21 cellular contexts compared by ENCODE assay signal in the genomic region with DNA sequence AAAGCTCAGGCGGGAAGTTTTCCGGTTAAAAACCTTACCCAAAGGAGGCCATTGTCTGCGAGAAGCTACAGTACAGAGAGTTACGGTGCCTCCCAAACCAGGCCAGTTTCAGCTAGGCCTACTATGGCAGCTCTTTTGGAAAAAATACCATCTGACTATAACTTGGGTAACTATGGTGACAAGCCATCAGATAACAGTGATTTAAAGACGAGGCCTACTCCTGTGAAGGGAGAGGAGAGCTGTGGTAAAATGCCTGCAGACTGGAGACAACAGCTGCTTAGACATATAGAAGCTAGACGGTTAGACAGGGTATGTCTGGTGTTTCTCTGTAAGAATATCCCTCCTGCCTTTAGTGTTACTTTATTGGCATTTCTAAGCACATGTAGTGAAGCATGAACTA.
A peak's percentile ranks its signal among the peaks of the same experiment; 100 is the strongest.
DNase-seq lines count a peak whose midpoint lies in the region; ATAC-seq lines count a peak whose summit lies in the region.
"Had no signal": no experiment of that assay in that cellular context is flagged by ENCODE, and none has a peak within 500 bp of the region (broad histone marks: within the 10 kb centered on the region; RNA-seq: fewer than 3 reads in every experiment).

No MANE protein-coding gene starts in this region.

- H3K14ac ChIP-seq in neuronal stem cell (ENCODE audit: low read length) = no peak overlapping the region

- no peak overlapping the region for H2BK5ac ChIP-seq in neuronal stem cell (ENCODE audit: low read length)

- H2BK15ac ChIP-seq in neuronal stem cell (ENCODE audit: low read length) = no peak overlapping the region

- H3K4me1 ChIP-seq in neuronal stem cell (ENCODE audit: control insufficient read depth in 2 of 2, insufficient read depth in 1 of 2, low read depth in 1 of 2, low read length in 2 of 2) = no peaks in the 10 kb centered on the region
- H3K4me1 ChIP-seq: BE2C had no signal

- peak; percentile 66 for DNase-seq in OCI-M1 (lab: John Stamatoyannopoulos, UW)
- DNase-seq in amniotic epithelial cell (ENCODE audit: low read depth) = peak; percentile 33
- peak; percentile 53 for DNase-seq in islet precursor cell
- no peak for DNase-seq in neuronal stem cell (ENCODE audit: low spot score)
- DNase-seq in NCI-H1105 treated with DMSO at 0.1 percent for 48 hours (lab: John Stamatoyannopoulos, UW) = no peak
- no peak for DNase-seq in HPDE6-E6E7 (ENCODE audit: extremely low spot score)
- DNase-seq in AG20443 (ENCODE audit: low spot score) = no peak
- DNase-seq: AML-193; BE2C; Calu3; CD4-positive, alpha-beta memory T cell; COR-L47; DMS53; DMS79 treated with DMSO at 0.1 percent for 48 hours; GF-D8; GM23248; H7; HCEC 1CT had no signal

- H2AFZ ChIP-seq in neuronal stem cell (ENCODE audit: low read length) = peak overlapping the region; percentile 61
- H2AFZ ChIP-seq: GM23248 had no signal

- ATAC-seq in GM21576 (IDR thresholded peaks at IDR 0.05; ENCODE audit: unreplicated experiment) = no peak

- no peak overlapping the region for H3K4me3 ChIP-seq in neuronal stem cell (ENCODE audit: low read length in 2 of 2)
- H3K4me3 ChIP-seq: BLaER1 treated with 17β-estradiol and CSF1 and Interleukin-3, amounts not matched to agents 10 nM and 100 nM; GM23248 had no signal

- H4K8ac ChIP-seq in neuronal stem cell (ENCODE audit: low read depth, low read length) = no peak overlapping the region

- H3K79me1 ChIP-seq in neuronal stem cell (ENCODE audit: low read depth, low read length) = no peaks in the 10 kb centered on the region

- H3K27me3 ChIP-seq in neuronal stem cell (ENCODE audit: control insufficient read depth in 3 of 3, insufficient read depth in 3 of 3, low read depth in 1 of 3, low read length in 3 of 3) = no peaks in the 10 kb centered on the region
- H3K27me3 ChIP-seq: BE2C; BLaER1 treated with 17β-estradiol and CSF1 and Interleukin-3, amounts not matched to agents 10 nM and 100 nM had no signal

- no peak overlapping the region for H3K4ac ChIP-seq in neuronal stem cell (ENCODE audit: low read length)

- peaks cover 0 to 2% of the 10 kb centered on the region in 2 donors for H3K9me3 ChIP-seq in neuronal stem cell (replicated peaks in 1 of 2; ENCODE audit: control insufficient read depth in 2 of 2, insufficient read depth in 1 of 2, low read depth in 1 of 2, low read length in 2 of 2)
- H3K9me3 ChIP-seq: BE2C; BLaER1 treated with 17β-estradiol and CSF1 and Interleukin-3, amounts not matched to agents 10 nM and 100 nM had no signal

- H3K36me3 ChIP-seq in neuronal stem cell (replicated peaks in 1 of 2; ENCODE audit: control insufficient read depth in 2 of 2, insufficient read depth in 2 of 2, low read length in 2 of 2) = no peaks in the 10 kb centered on the region
- H3K36me3 ChIP-seq: BE2C; BLaER1 treated with 17β-estradiol and CSF1 and Interleukin-3, amounts not matched to agents 10 nM and 100 nM had no signal

- no peak overlapping the region for H2BK12ac ChIP-seq in neuronal stem cell (ENCODE audit: low read length)

- no peak overlapping the region for H3K18ac ChIP-seq in neuronal stem cell (ENCODE audit: low read length)

- no CpG with 5 or more reads among the region's 6 CpGs for WGBS in neuronal stem cell (ENCODE audit: extremely low coverage in 2 of 2, insufficient read length in 2 of 2, insufficient replicate concordance in 1 of 2), 2 donors

- H3K23ac ChIP-seq in neuronal stem cell (ENCODE audit: low read depth, low read length, poor library complexity) = no peak overlapping the region

- no peak overlapping the region for H3K9ac ChIP-seq in neuronal stem cell (ENCODE audit: low read depth, low read length, poor library complexity)
- H3K9ac ChIP-seq: BLaER1 treated with 17β-estradiol and CSF1 and Interleukin-3, amounts not matched to agents 10 nM and 100 nM; GM23248 had no signal

- H2BK120ac ChIP-seq in neuronal stem cell (ENCODE audit: low read depth, low read length) = no peak overlapping the region

- H3K4me2 ChIP-seq in neuronal stem cell (ENCODE audit: insufficient read depth, low read length, poor library complexity, severe bottlenecking) = no peak overlapping the region
- H3K4me2 ChIP-seq: BLaER1 treated with 17β-estradiol and CSF1 and Interleukin-3, amounts not matched to agents 10 nM and 100 nM had no signal

- no peak overlapping the region for H3K27ac ChIP-seq in neuronal stem cell (replicated peaks; ENCODE audit: low read length)
- H3K27ac ChIP-seq: 22Rv1; BLaER1 treated with 17β-estradiol and CSF1 and Interleukin-3, amounts not matched to agents 10 nM and 100 nM; GM23248 had no signal

- no peak overlapping the region for H4K91ac ChIP-seq in neuronal stem cell (ENCODE audit: low read depth, low read length, poor library complexity)

- no peak overlapping the region for H2AK5ac ChIP-seq in neuronal stem cell (ENCODE audit: low read depth, low read length)

Comparison
In these comparisons a context has a peak if more than half of its experiments do, and no peak if none do; other contexts are left out.
1. DNase-seq: peak in OCI-M1 (single experiment), amniotic epithelial cell (single experiment) and islet precursor cell (single experiment); none in neuronal stem cell (single experiment), NCI-H1105 treated with DMSO at 0.1 percent for 48 hours (single experiment), HPDE6-E6E7 (single experiment) and AG20443 (single experiment).